In genomic region chr5:36613771-36614656, GRCh38 we compare ENCODE assay signal across 1 cellular context.
TF ChIP-seq lines count a peak whose summit lies in the region.

No MANE protein-coding gene starts in this region.

TF ChIP-seq in HEK293, 187 proteins besides CTCF, POLR2A, EP300 and RAD21 (continued from another document):
- TF ChIP-seq ZNF148 (tag by site-specific recombination; IDR thresholded peaks at IDR 0.05; ENCODE audit: borderline replicate concordance), result no peak
- peak; percentile 94 for TF ChIP-seq ZNF600 (tag by site-specific recombination; IDR thresholded peaks at IDR 0.05)
- TF ChIP-seq ZNF155 (tag by site-specific recombination; IDR thresholded peaks at IDR 0.05), result no peak
- TF ChIP-seq ZBTB44 (tag by site-specific recombination; IDR thresholded peaks at IDR 0.05), result peak; percentile 11; the same call in 1 of the 2 replicates
- no peak for TF ChIP-seq SP7 (tag by site-specific recombination; IDR thresholded peaks at IDR 0.05)
- TF ChIP-seq ZIC2 (tag by site-specific recombination; IDR thresholded peaks at IDR 0.05), result peak; percentile 77
- no peak for TF ChIP-seq ZNF449 (tag by site-specific recombination; IDR thresholded peaks at IDR 0.05)
- TF ChIP-seq HIC1 (tag by site-specific recombination; IDR thresholded peaks at IDR 0.05), result no peak
- no peak for TF ChIP-seq ATF2 (tag by site-specific recombination; IDR thresholded peaks at IDR 0.05; ENCODE audit: low read depth)
